In the genomic region with DNA sequence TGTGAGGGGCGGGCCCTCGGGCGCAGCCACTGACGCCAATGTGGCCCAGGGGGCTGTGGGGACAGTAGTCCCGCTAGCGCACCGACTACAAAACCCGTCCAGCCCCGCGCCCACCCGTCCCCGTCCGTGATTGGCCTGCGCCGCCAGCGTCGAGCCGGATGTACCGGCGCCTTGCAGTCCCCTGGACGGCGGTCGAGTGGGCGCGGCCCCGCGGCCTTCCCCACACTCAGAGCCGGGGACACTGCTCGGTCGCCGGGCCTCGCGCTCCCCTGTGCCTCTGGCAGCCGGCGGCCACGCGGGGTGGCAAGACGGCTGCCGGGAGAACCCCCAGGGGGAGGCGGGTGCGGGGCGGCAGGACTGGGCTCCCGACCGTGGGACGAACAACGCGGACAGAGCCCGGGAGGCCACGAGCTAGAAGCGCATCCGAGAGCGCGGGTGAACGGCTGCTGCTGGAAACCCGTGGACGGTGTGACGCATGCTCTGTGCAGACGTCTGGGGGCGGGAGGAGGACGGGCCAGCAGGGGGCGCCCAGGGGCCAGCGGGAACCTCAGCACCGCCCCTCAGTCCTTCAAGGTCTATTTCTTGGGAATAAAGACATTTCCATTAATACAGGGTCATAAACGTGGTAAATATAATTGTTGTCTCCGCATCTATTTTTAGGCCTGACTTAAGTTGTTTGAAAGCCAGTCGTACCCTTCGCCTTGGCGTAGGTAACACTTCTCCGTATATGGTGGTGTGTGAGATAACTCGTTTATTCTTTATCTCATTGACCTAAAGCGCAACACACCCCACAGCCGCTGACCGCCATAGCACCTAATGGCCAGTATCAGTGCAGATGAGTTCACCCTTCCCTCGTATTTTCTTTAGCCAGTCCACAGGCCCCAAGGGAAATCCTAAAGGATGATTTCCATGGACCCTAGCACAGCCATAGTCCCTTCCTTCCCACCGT, we compare ENCODE assay signal across 8 cellular contexts. TPM values are rescaled to one million over a fixed set of nuclear protein-coding genes. Genes with fewer than 3 reads are reported as not detected.
DNase-seq lines count a peak whose midpoint lies in the region; ATAC-seq, FAIRE-seq and TF ChIP-seq lines count a peak whose summit lies in the region.

No MANE protein-coding gene starts in this region.

- peak overlapping the region; percentile 76 for H3K4me3 ChIP-seq in choroid plexus epithelial cell (ENCODE audit: low read depth, low read length)

- intact Hi-C loops in activated CD4-positive, alpha-beta T cell treated with anti-CD3 and anti-CD28 coated beads for 36 hours (cut with DNase I, micrococcal nuclease): loop anchor here (1.0 to 10.0 kb wide), 16 partner anchors 25 to 1402 kb away; a partner anchor contains a TSS

- peak overlapping the region; percentile 89 for H3K4me3 Mint-ChIP-seq in activated CD4-positive, alpha-beta T cell treated with anti-CD3 and anti-CD28 coated beads for 36 hours

- H3K9me3 Mint-ChIP-seq in activated CD4-positive, alpha-beta T cell treated with anti-CD3 and anti-CD28 coated beads for 36 hours (ENCODE audit: low read depth): no peaks in the 10 kb centered on the region

- no peaks in the 10 kb centered on the region for H3K27me3 ChIP-seq in layer of hippocampus (ENCODE audit: control insufficient read depth, insufficient read depth, low read length)

- H3K27ac ChIP-seq in layer of hippocampus (ENCODE audit: low read depth, low read length): peak overlapping the region; percentile 97

- peak; percentile 92 for TF ChIP-seq CTCF in choroid plexus epithelial cell (conservative IDR thresholded peaks at IDR 0.05; ENCODE audit: low read depth, low read length)

- H3K4me1 Mint-ChIP-seq in activated CD4-positive, alpha-beta T cell treated with anti-CD3 and anti-CD28 coated beads for 36 hours: peaks cover 47% of the 10 kb centered on the region

- no peaks in the 10 kb centered on the region for H3K27me3 Mint-ChIP-seq in activated CD4-positive, alpha-beta T cell treated with anti-CD3 and anti-CD28 coated beads for 36 hours

- CTCF ChIA-PET in activated CD4-positive, alpha-beta T cell treated with anti-CD3 and anti-CD28 coated beads for 36 hours (lab: Charles Lee): interaction anchor here (0.6 to 1.8 kb wide), 6 partner anchors 24 to 591 kb away, joined by 3 to 8 read pairs (median 4); no protein-coding TSS in a partner anchor

- peak overlapping the region; percentile 90 for H3K27ac Mint-ChIP-seq in activated CD4-positive, alpha-beta T cell treated with anti-CD3 and anti-CD28 coated beads for 36 hours

- ATAC-seq in HG03442 (IDR thresholded peaks at IDR 0.05; ENCODE audit: unreplicated experiment): peak; percentile 88
- ATAC-seq in activated CD4-positive, alpha-beta T cell treated with anti-CD3 and anti-CD28 coated beads for 36 hours: peak; percentile 95

- POLR2A ChIA-PET in activated CD4-positive, alpha-beta T cell treated with anti-CD3 and anti-CD28 coated beads for 36 hours (lab: Charles Lee): interaction anchor here (1.4 kb wide), 1 partner anchor 95 kb away, joined by 4 read pairs; a partner anchor contains a TSS

- peaks cover 3% of the 10 kb centered on the region for H3K36me3 Mint-ChIP-seq in activated CD4-positive, alpha-beta T cell treated with anti-CD3 and anti-CD28 coated beads for 36 hours (ENCODE audit: low read depth)

- FAIRE-seq in GM19239 (lab: Jason Lieb, UNC): peak; percentile 48

- peak; percentile 87 to 99 (median 96) for DNase-seq in C1 segment of cervical spinal cord (lab: John Stamatoyannopoulos, UW)
- peak; percentile 98 for DNase-seq in GM19239 (ENCODE audit: insufficient read length, low spot score)
- DNase-seq in NCI-H510A (lab: John Stamatoyannopoulos, UW): peak; percentile 96
- DNase-seq in activated CD4-positive, alpha-beta T cell treated with anti-CD3 and anti-CD28 coated beads for 36 hours: peak; percentile 99
- peak; percentile 98 for DNase-seq in choroid plexus epithelial cell (ENCODE audit: low read depth)
- DNase-seq in stimulated activated CD4-positive, alpha-beta T cell treated with anti-CD3 and anti-CD28 coated beads, Interleukin-1b, Interleukin-23, amount 100 ng/mL, for 24 hours (ENCODE audit: low read depth in 4 of 4, low spot score in 1 of 4): peak; percentile 87 to 97 (median 92)

RNA-seq across cellular contexts. Expression of a gene that starts 0.6 kb away (rescaled TPM):
- total RNA-seq in activated CD4-positive, alpha-beta T cell treated with anti-CD3 and anti-CD28 coated beads for 36 hours: 10 to 100 TPM; 13.3 to 14.2 TPM

Comparison
In these comparisons a context has a peak if more than half of its experiments do, and no peak if none do; other contexts are left out.
1. Peak in every context shown above with its lines: DNase-seq, ATAC-seq, H3K4me3 ChIP-seq and H3K27ac ChIP-seq.